In the genomic region with DNA sequence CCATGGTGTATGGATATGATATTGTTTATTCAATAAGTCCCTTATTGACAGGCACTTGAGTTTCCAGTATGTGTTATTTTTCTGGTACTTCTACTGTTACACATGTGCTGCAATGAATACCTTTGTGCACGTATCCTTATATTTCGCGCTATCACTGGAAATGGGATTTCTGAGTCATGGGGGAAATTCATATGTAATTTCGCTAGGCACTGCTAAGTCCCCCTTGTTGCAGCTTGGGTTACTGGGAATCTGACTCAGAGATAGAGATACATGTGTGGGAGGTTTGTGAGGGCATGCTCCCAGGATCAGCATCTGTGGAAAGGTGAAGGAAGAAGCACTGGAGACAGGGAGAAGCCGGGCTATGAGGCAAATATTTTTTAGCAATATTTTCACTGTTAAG, we compare ENCODE assay signal across 3 cellular contexts. TPM values are rescaled to one million over a fixed set of nuclear protein-coding genes. Genes with fewer than 3 reads are reported as not detected.
"Had no signal": no experiment of that assay in that cellular context is flagged by ENCODE, and none has a peak within 500 bp of the region (broad histone marks: within the 10 kb centered on the region; RNA-seq: fewer than 3 reads in every experiment).

No MANE protein-coding gene starts in this region.

RNA-seq across cellular contexts. Expression of a gene that starts 59.1 kb away (rescaled TPM):
- total RNA-seq: osteocyte, right atrium auricular region, sciatic nerve had no signal
